ENCODE assay signal across 9 cellular contexts in the genomic region with DNA sequence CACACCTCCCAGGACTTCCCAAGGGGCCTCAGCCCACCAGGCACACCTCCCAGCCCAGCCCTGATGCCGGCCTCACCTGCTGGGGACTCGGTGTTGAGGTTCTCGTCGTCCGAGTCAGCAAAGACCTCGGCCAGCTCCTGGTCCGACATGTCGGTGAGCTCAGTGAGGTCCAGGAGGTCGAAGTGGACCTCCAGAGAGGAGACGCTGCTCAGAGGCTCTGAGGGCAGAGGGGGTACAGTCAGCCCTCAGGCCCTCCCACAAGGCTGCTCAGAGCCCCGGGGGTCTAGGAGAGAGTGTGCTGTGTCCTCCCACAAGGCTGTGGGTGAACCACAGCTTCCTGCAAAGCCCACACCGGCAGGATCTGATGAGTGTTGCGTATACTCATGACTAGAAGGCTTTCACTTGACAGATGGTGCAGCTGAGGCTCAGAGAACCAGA. TPM values are rescaled to one million over a fixed set of nuclear protein-coding genes. Genes with fewer than 3 reads are reported as not detected.
DNase-seq lines count a peak whose midpoint lies in the region; ATAC-seq, FAIRE-seq and TF ChIP-seq lines count a peak whose summit lies in the region.
"Had no signal": no experiment of that assay in that cellular context is flagged by ENCODE, and none has a peak within 500 bp of the region (broad histone marks: within the 10 kb centered on the region; RNA-seq: fewer than 3 reads in every experiment).

No MANE protein-coding gene starts in this region.

- H3K27ac ChIP-seq in small intestine (ENCODE audit: low read depth in 1 of 2, low read length in 1 of 2), result no peak overlapping the region
- no peak overlapping the region for H3K27ac ChIP-seq in thyroid gland
- H3K27ac ChIP-seq: VCaP had no signal

- no peak for TF ChIP-seq CTCF in Calu3 (IDR thresholded peaks at IDR 0.05; ENCODE audit: unreplicated experiment)
- no peak for TF ChIP-seq CTCF in thyroid gland (IDR thresholded peaks at IDR 0.05)

- peaks cover 12% of the 10 kb centered on the region for H3K4me1 Mint-ChIP-seq in activated CD8-positive, alpha-beta memory T cell treated with anti-CD3 and anti-CD28 coated beads, Interleukin-2, amount 10 ng/mL, durations not matched to agents 7 days and 5 days
- H3K4me1 Mint-ChIP-seq in Calu3 (ENCODE audit: low read depth, unreplicated experiment), result no peaks in the 10 kb centered on the region

- CTCF ChIA-PET in activated CD8-positive, alpha-beta memory T cell treated with anti-CD3 and anti-CD28 coated beads, Interleukin-2, amount 10 ng/mL, durations not matched to agents 7 days and 5 days (lab: Charles Lee), result no interaction called here
- CTCF ChIA-PET in Calu3 (lab: Charles Lee), result no interaction called here

- DNase-seq in GDM1 (lab: John Stamatoyannopoulos, UW) (peak; percentile 80), small intestine (peak; percentile 46), DMS79 (lab: John Stamatoyannopoulos, UW) (no peak), Calu3 (no peak), SHP77 (lab: John Stamatoyannopoulos, UW) (no peak), thyroid gland (no peak)
- DNase-seq in activated CD8-positive, alpha-beta memory T cell treated with anti-CD3 and anti-CD28 coated beads, Interleukin-2, amount 10 ng/mL, durations not matched to agents 7 days and 5 days, result peak; percentile 86

- H3K4me3 ChIP-seq in small intestine (ENCODE audit: low read depth in 1 of 2, low read length in 2 of 2) (no peak overlapping the region), thyroid gland (replicated peaks in 1 of 3) (no peak overlapping the region)

- H3K27me3 ChIP-seq in small intestine (ENCODE audit: control insufficient read depth in 2 of 2, insufficient read depth in 2 of 2, low read length in 2 of 2) (peaks cover 0 to 2% of the 10 kb centered on the region in 2 donors), thyroid gland (no peaks in the 10 kb centered on the region)

- H3K4me1 ChIP-seq in small intestine (ENCODE audit: control insufficient read depth in 2 of 2, insufficient read depth in 1 of 2, low read depth in 1 of 2, low read length in 1 of 2), result no peaks in the 10 kb centered on the region
- no peaks in the 10 kb centered on the region for H3K4me1 ChIP-seq in thyroid gland

- H3K9me3 Mint-ChIP-seq in activated CD8-positive, alpha-beta memory T cell treated with anti-CD3 and anti-CD28 coated beads, Interleukin-2, amount 10 ng/mL, durations not matched to agents 7 days and 5 days (ENCODE audit: low read depth), result no peaks in the 10 kb centered on the region
- no peaks in the 10 kb centered on the region for H3K9me3 Mint-ChIP-seq in Calu3 (ENCODE audit: low read depth, unreplicated experiment)

- H3K36me3 Mint-ChIP-seq in activated CD8-positive, alpha-beta memory T cell treated with anti-CD3 and anti-CD28 coated beads, Interleukin-2, amount 10 ng/mL, durations not matched to agents 7 days and 5 days, result no peaks in the 10 kb centered on the region
- peaks cover 28% of the 10 kb centered on the region for H3K36me3 Mint-ChIP-seq in Calu3 (ENCODE audit: insufficient read depth, unreplicated experiment)

- no peak for TF ChIP-seq POLR2A in thyroid gland (IDR thresholded peaks at IDR 0.05)

- no peak overlapping the region for H3K27ac Mint-ChIP-seq in activated CD8-positive, alpha-beta memory T cell treated with anti-CD3 and anti-CD28 coated beads, Interleukin-2, amount 10 ng/mL, durations not matched to agents 7 days and 5 days
- H3K27ac Mint-ChIP-seq in Calu3 (ENCODE audit: unreplicated experiment), result no peak overlapping the region

- 56 to 81% (median 68%) methylated on average over 13 of the region's 13 CpGs for WGBS in small intestine, 3 donors
- WGBS in thyroid gland, 2 donors, result 84 to 85% methylated on average over 6 to 12 of the region's 13 CpGs

- H3K4me3 Mint-ChIP-seq in activated CD8-positive, alpha-beta memory T cell treated with anti-CD3 and anti-CD28 coated beads, Interleukin-2, amount 10 ng/mL, durations not matched to agents 7 days and 5 days, result no peak overlapping the region
- no peak overlapping the region for H3K4me3 Mint-ChIP-seq in Calu3 (ENCODE audit: low read depth, unreplicated experiment)

- no TSS peak for BruUV-seq in Calu3 (replicated peaks; lab: Mats Ljungman, UMichigan)

- H3K27me3 Mint-ChIP-seq in activated CD8-positive, alpha-beta memory T cell treated with anti-CD3 and anti-CD28 coated beads, Interleukin-2, amount 10 ng/mL, durations not matched to agents 7 days and 5 days, result peaks cover 14% of the 10 kb centered on the region
- no peaks in the 10 kb centered on the region for H3K27me3 Mint-ChIP-seq in Calu3 (ENCODE audit: unreplicated experiment)

- intact Hi-C loops in Calu3 (cut with micrococcal nuclease; ENCODE audit: unreplicated experiment) (no loop called here), thyroid gland (cut with DNase I) (no loop called here)

- no peaks in the 10 kb centered on the region for H3K36me3 ChIP-seq in small intestine (ENCODE audit: control insufficient read depth in 2 of 2, insufficient read depth in 2 of 2, low read length in 2 of 2)
- H3K36me3 ChIP-seq in thyroid gland, result no peaks in the 10 kb centered on the region

- ATAC-seq in HG03342 (IDR thresholded peaks at IDR 0.05; ENCODE audit: unreplicated experiment), result peak; percentile 64
- ATAC-seq in activated CD8-positive, alpha-beta memory T cell treated with anti-CD3 and anti-CD28 coated beads, Interleukin-2, amount 10 ng/mL, durations not matched to agents 7 days and 5 days, result peak; percentile 80

- FAIRE-seq in small intestine (lab: Jason Lieb, UNC), result no peak

- no peaks in the 10 kb centered on the region for H3K9me3 ChIP-seq in small intestine (ENCODE audit: control insufficient read depth, low read depth)
- H3K9me3 ChIP-seq in thyroid gland, result no peaks in the 10 kb centered on the region

RNA-seq across cellular contexts. Expression of a gene that starts 10.5 kb away (rescaled TPM):
- not detected for total RNA-seq in activated CD8-positive, alpha-beta memory T cell treated with anti-CD3 and anti-CD28 coated beads, Interleukin-2, amount 10 ng/mL, durations not matched to agents 7 days and 5 days
- polyA plus RNA-seq in small intestine, result 1 to 10 TPM in 1 of 3 donors, under 1 TPM in 1, not detected in 1; 0.67 to 2.2 TPM
- total RNA-seq in Calu3 (2022) (38.5 and 39.9 TPM in 2 replicates), thyroid gland (10 to 100 TPM in 2 of 4 donors, 1 to 10 TPM in 2; 7.4 to 12.8 (median 10.3) TPM)

Comparison
In these comparisons a context has a peak if more than half of its experiments do, and no peak if none do; other contexts are left out.
1. DNase-seq: peak in GDM1 (single experiment), activated CD8-positive, alpha-beta memory T cell treated with anti-CD3 and anti-CD28 coated beads, Interleukin-2, amount 10 ng/mL, durations not matched to agents 7 days and 5 days (single experiment) and small intestine (single experiment); none in DMS79 (single experiment), Calu3 (single experiment), SHP77 (0 of 2) and thyroid gland (0 of 2).
2. RNA of a gene that starts 10.5 kb away (total RNA-seq): 38.5 to 39.9 TPM in Calu3 and 7.4 to 12.8 TPM in thyroid gland; not detected in activated CD8-positive, alpha-beta memory T cell treated with anti-CD3 and anti-CD28 coated beads, Interleukin-2, amount 10 ng/mL, durations not matched to agents 7 days and 5 days; every median in the first group is over 4 times any median in the second.